ENCODE assay signal across 1 cellular context in the genomic region with DNA sequence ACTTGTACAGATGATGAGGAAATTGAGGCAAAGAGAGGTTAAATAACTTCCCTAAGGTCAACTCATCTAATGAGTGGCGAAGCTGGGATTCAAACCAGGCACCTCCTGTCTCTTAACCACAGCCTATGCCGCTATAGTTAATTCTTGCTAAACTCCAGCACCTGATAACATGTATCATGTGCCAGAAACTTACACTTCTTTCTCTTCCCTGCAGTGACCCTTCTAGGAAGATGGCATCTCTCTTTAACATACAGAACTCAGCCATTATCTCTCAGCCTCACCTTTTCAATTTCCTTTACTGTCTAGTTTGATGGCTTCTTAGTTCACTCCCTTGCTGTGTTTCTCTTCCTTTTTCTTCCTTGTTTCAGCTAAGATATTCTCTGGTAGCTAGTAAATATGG.
TF ChIP-seq lines count a peak whose summit lies in the region.

No MANE protein-coding gene starts in this region.

TF ChIP-seq in K562, 482 proteins besides CTCF, POLR2A, EP300 and RAD21 (continued from another document and continues in another):
- TF ChIP-seq RBM25 (IDR thresholded peaks at IDR 0.05; ENCODE audit: low read depth, low read length, severe bottlenecking) (no peak), HNRNPLL (IDR thresholded peaks at IDR 0.05; ENCODE audit: low read depth, low read length, poor library complexity, severe bottlenecking) (no peak), ZNF224 (CRISPR knock-in tag; IDR thresholded peaks at IDR 0.05) (no peak), PHTF2 (CRISPR knock-in tag; IDR thresholded peaks at IDR 0.05) (no peak), MIER1 (IDR thresholded peaks at IDR 0.05; ENCODE audit: low read depth) (no peak), GABPB1 (CRISPR knock-in tag; IDR thresholded peaks at IDR 0.05) (no peak), DACH1 (IDR thresholded peaks at IDR 0.05; ENCODE audit: partially characterized antibody) (no peak), ESRRB (CRISPR knock-in tag; IDR thresholded peaks at IDR 0.05; ENCODE audit: borderline replicate concordance) (no peak), HDAC8 (tag; IDR thresholded peaks at IDR 0.05) (no peak), HDAC3 (IDR thresholded peaks at IDR 0.05; ENCODE audit: borderline replicate concordance, partially characterized antibody) (no peak), ZNF764 (CRISPR knock-in tag; IDR thresholded peaks at IDR 0.05; ENCODE audit: low read depth) (no peak), HNRNPUL1 (IDR thresholded peaks at IDR 0.05; ENCODE audit: low read length) (no peak), RCOR1 (IDR thresholded peaks at IDR 0.05; ENCODE audit: borderline replicate concordance in 1 of 2, low read depth in 2 of 2, low read length in 2 of 2) (peak in 1 of 2 experiments; percentile 53; a peak in 1 of 4 replicates), ZNF140 (CRISPR knock-in tag; IDR thresholded peaks at IDR 0.05) (no peak), SIX5 (IDR thresholded peaks at IDR 0.05; ENCODE audit: borderline replicate concordance in 1 of 2, insufficient read depth in 1 of 2, low read depth in 1 of 2, low read length in 2 of 2) (no peak), SLC30A9 (CRISPR knock-in tag; IDR thresholded peaks at IDR 0.05) (no peak), ZNF695 (CRISPR knock-in tag; IDR thresholded peaks at IDR 0.05) (no peak), MAZ (CRISPR knock-in tag; conservative IDR thresholded peaks at IDR 0.05 in 1 of 2, IDR thresholded peaks at IDR 0.05 in 1 of 2) (no peak), RBFOX2 (IDR thresholded peaks at IDR 0.05; ENCODE audit: low read depth, low read length) (no peak), NCOA4 (IDR thresholded peaks at IDR 0.05; ENCODE audit: partially characterized antibody) (no peak), BRD4 (IDR thresholded peaks at IDR 0.05) (no peak), FOS (IDR thresholded peaks at IDR 0.05; ENCODE audit: extremely low read depth, insufficient read length) (no peak), ARID2 (IDR thresholded peaks at IDR 0.05) (no peak), ZKSCAN8 (CRISPR knock-in tag; IDR thresholded peaks at IDR 0.05) (no peak), NFYB (IDR thresholded peaks at IDR 0.05; ENCODE audit: extremely low read depth, insufficient read length) (no peak), ZFPM2 (CRISPR knock-in tag; IDR thresholded peaks at IDR 0.05) (no peak), PHB (CRISPR knock-in tag; IDR thresholded peaks at IDR 0.05) (no peak), YY1 (IDR thresholded peaks at IDR 0.05; ENCODE audit: borderline replicate concordance in 1 of 3, control insufficient read depth in 1 of 3, extremely low read depth in 1 of 3, insufficient read depth in 3 of 3, insufficient read length in 1 of 3, insufficient replicate concordance in 2 of 3, low read depth in 1 of 3, low read length in 2 of 3) (no peak), SP1 (CRISPR knock-in tag; IDR thresholded peaks at IDR 0.05) (no peak), SAFB (IDR thresholded peaks at IDR 0.05; ENCODE audit: borderline replicate concordance, low read depth, low read length) (no peak), SMARCC2 (IDR thresholded peaks at IDR 0.05; ENCODE audit: low read depth) (no peak), TAF7 (tag; IDR thresholded peaks at IDR 0.05) (no peak), POLR2H (tag; IDR thresholded peaks at IDR 0.05; ENCODE audit: low read depth) (no peak), ZNF282 (CRISPR knock-in tag; IDR thresholded peaks at IDR 0.05) (no peak), CBX5 (IDR thresholded peaks at IDR 0.05; ENCODE audit: borderline replicate concordance, low read depth) (no peak), EZH2 (IDR thresholded peaks at IDR 0.05; ENCODE audit: borderline replicate concordance, low read depth, low read length) (no peak)
- TF ChIP-seq, protein P1, sequence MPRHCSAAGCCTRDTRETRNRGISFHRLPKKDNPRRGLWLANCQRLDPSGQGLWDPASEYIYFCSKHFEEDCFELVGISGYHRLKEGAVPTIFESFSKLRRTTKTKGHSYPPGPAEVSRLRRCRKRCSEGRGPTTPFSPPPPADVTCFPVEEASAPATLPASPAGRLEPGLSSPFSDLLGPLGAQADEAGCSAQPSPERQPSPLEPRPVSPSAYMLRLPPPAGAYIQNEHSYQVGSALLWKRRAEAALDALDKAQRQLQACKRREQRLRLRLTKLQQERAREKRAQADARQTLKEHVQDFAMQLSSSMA (CRISPR knock-in tag; IDR thresholded peaks at IDR 0.05), result no peak
- TF ChIP-seq, protein P2, sequence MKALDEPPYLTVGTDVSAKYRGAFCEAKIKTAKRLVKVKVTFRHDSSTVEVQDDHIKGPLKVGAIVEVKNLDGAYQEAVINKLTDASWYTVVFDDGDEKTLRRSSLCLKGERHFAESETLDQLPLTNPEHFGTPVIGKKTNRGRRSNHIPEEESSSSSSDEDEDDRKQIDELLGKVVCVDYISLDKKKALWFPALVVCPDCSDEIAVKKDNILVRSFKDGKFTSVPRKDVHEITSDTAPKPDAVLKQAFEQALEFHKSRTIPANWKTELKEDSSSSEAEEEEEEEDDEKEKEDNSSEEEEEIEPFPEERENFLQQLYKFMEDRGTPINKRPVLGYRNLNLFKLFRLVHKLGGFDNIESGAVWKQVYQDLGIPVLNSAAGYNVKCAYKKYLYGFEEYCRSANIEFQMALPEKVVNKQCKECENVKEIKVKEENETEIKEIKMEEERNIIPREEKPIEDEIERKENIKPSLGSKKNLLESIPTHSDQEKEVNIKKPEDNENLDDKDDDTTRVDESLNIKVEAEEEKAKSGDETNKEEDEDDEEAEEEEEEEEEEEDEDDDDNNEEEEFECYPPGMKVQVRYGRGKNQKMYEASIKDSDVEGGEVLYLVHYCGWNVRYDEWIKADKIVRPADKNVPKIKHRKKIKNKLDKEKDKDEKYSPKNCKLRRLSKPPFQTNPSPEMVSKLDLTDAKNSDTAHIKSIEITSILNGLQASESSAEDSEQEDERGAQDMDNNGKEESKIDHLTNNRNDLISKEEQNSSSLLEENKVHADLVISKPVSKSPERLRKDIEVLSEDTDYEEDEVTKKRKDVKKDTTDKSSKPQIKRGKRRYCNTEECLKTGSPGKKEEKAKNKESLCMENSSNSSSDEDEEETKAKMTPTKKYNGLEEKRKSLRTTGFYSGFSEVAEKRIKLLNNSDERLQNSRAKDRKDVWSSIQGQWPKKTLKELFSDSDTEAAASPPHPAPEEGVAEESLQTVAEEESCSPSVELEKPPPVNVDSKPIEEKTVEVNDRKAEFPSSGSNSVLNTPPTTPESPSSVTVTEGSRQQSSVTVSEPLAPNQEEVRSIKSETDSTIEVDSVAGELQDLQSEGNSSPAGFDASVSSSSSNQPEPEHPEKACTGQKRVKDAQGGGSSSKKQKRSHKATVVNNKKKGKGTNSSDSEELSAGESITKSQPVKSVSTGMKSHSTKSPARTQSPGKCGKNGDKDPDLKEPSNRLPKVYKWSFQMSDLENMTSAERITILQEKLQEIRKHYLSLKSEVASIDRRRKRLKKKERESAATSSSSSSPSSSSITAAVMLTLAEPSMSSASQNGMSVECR (CRISPR knock-in tag; IDR thresholded peaks at IDR 0.05), result no peak
- TF ChIP-seq, protein P3, sequence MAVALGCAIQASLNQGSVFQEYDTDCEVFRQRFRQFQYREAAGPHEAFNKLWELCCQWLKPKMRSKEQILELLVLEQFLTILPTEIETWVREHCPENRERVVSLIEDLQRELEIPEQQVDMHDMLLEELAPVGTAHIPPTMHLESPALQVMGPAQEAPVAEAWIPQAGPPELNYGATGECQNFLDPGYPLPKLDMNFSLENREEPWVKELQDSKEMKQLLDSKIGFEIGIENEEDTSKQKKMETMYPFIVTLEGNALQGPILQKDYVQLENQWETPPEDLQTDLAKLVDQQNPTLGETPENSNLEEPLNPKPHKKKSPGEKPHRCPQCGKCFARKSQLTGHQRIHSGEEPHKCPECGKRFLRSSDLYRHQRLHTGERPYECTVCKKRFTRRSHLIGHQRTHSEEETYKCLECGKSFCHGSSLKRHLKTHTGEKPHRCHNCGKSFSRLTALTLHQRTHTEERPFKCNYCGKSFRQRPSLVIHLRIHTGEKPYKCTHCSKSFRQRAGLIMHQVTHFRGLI (CRISPR knock-in tag; IDR thresholded peaks at IDR 0.05), result no peak
- TF ChIP-seq, protein P4, sequence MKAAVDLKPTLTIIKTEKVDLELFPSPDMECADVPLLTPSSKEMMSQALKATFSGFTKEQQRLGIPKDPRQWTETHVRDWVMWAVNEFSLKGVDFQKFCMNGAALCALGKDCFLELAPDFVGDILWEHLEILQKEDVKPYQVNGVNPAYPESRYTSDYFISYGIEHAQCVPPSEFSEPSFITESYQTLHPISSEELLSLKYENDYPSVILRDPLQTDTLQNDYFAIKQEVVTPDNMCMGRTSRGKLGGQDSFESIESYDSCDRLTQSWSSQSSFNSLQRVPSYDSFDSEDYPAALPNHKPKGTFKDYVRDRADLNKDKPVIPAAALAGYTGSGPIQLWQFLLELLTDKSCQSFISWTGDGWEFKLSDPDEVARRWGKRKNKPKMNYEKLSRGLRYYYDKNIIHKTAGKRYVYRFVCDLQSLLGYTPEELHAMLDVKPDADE (conservative IDR thresholded peaks at IDR 0.05; ENCODE audit: control insufficient read depth, low read depth, low read length), result no peak
- TF ChIP-seq, protein P5, sequence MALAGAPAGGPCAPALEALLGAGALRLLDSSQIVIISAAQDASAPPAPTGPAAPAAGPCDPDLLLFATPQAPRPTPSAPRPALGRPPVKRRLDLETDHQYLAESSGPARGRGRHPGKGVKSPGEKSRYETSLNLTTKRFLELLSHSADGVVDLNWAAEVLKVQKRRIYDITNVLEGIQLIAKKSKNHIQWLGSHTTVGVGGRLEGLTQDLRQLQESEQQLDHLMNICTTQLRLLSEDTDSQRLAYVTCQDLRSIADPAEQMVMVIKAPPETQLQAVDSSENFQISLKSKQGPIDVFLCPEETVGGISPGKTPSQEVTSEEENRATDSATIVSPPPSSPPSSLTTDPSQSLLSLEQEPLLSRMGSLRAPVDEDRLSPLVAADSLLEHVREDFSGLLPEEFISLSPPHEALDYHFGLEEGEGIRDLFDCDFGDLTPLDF (CRISPR knock-in tag; IDR thresholded peaks at IDR 0.05), result no peak
- TF ChIP-seq, protein P6, sequence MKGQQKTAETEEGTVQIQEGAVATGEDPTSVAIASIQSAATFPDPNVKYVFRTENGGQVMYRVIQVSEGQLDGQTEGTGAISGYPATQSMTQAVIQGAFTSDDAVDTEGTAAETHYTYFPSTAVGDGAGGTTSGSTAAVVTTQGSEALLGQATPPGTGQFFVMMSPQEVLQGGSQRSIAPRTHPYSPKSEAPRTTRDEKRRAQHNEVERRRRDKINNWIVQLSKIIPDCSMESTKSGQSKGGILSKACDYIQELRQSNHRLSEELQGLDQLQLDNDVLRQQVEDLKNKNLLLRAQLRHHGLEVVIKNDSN (CRISPR knock-in tag; IDR thresholded peaks at IDR 0.05), result no peak
- TF ChIP-seq, protein P7, sequence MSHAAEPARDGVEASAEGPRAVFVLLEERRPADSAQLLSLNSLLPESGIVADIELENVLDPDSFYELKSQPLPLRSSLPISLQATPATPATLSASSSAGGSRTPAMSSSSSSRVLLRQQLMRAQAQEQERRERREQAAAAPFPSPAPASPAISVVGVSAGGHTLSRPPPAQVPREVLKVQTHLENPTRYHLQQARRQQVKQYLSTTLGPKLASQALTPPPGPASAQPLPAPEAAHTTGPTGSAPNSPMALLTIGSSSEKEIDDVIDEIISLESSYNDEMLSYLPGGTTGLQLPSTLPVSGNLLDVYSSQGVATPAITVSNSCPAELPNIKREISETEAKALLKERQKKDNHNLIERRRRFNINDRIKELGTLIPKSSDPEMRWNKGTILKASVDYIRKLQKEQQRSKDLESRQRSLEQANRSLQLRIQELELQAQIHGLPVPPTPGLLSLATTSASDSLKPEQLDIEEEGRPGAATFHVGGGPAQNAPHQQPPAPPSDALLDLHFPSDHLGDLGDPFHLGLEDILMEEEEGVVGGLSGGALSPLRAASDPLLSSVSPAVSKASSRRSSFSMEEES (CRISPR knock-in tag; IDR thresholded peaks at IDR 0.05), result no peak
- TF ChIP-seq, protein P8, sequence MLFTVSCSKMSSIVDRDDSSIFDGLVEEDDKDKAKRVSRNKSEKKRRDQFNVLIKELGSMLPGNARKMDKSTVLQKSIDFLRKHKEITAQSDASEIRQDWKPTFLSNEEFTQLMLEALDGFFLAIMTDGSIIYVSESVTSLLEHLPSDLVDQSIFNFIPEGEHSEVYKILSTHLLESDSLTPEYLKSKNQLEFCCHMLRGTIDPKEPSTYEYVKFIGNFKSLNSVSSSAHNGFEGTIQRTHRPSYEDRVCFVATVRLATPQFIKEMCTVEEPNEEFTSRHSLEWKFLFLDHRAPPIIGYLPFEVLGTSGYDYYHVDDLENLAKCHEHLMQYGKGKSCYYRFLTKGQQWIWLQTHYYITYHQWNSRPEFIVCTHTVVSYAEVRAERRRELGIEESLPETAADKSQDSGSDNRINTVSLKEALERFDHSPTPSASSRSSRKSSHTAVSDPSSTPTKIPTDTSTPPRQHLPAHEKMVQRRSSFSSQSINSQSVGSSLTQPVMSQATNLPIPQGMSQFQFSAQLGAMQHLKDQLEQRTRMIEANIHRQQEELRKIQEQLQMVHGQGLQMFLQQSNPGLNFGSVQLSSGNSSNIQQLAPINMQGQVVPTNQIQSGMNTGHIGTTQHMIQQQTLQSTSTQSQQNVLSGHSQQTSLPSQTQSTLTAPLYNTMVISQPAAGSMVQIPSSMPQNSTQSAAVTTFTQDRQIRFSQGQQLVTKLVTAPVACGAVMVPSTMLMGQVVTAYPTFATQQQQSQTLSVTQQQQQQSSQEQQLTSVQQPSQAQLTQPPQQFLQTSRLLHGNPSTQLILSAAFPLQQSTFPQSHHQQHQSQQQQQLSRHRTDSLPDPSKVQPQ (CRISPR knock-in tag; IDR thresholded peaks at IDR 0.05; ENCODE audit: borderline replicate concordance), result no peak
- TF ChIP-seq, protein P9, sequence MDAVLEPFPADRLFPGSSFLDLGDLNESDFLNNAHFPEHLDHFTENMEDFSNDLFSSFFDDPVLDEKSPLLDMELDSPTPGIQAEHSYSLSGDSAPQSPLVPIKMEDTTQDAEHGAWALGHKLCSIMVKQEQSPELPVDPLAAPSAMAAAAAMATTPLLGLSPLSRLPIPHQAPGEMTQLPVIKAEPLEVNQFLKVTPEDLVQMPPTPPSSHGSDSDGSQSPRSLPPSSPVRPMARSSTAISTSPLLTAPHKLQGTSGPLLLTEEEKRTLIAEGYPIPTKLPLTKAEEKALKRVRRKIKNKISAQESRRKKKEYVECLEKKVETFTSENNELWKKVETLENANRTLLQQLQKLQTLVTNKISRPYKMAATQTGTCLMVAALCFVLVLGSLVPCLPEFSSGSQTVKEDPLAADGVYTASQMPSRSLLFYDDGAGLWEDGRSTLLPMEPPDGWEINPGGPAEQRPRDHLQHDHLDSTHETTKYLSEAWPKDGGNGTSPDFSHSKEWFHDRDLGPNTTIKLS (IDR thresholded peaks at IDR 0.05; ENCODE audit: borderline replicate concordance, low read depth), result no peak
